In the genomic region with DNA sequence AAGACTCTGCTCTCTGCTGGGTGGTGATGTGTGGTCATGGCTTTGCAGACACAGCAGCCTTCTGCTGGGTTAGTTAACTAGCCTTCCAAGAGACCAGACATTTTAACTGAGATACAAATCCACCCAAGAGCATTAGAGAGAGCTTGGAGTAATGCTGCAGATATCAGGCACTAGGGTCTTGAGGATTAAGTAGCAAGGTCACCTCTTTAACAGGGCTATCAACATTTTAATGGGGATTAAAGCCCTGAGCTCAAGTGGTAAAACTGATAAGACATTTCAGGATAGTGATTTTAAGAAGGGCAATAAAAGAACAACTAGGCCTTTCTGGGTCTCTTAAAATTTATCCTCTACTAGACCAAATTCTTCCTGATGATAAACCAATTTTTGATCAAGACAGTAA, we compare ENCODE assay signal across 29 cellular contexts.
"Had no signal": no experiment of that assay in that cellular context is flagged by ENCODE, and none has a peak within 500 bp of the region (broad histone marks: within the 10 kb centered on the region; RNA-seq: fewer than 3 reads in every experiment).

No MANE protein-coding gene starts in this region.

- H3K27ac ChIP-seq: adrenal gland, body of pancreas, colonic mucosa, epithelial cell of prostate, esophagus squamous epithelium, WERI-Rb-1 had no signal

- H3K36me3 ChIP-seq: adrenal gland, colonic mucosa, esophagus squamous epithelium, WERI-Rb-1 had no signal

- DNase-seq: activated B cell treated with CpG ODN at 0.5 μM for 24 hours; activated CD4-positive, alpha-beta memory T cell treated with anti-CD3 and anti-CD28 coated beads for 36 hours; activated CD4-positive, alpha-beta T cell treated with anti-CD3 and anti-CD28 coated beads, Interleukin-2, amount 10 ng/mL, durations not matched to agents 24 days and 14 days; activated CD8-positive, alpha-beta memory T cell treated with anti-CD3 and anti-CD28 coated beads, Interleukin-2, amount 10 ng/mL, durations not matched to agents 7 days and 5 days; activated CD8-positive, alpha-beta memory T cell treated with anti-CD3 and anti-CD28 coated beads, Interleukin-2, amount 50 U/mL, for 4 hours; activated CD8-positive, alpha-beta T cell treated with anti-CD3 and anti-CD28 coated beads, Interleukin-2, amount 10 ng/mL, durations not matched to agents 7 days and 5 days; activated effector memory CD4-positive, alpha-beta T cell treated with anti-CD3 and anti-CD28 coated beads, Interleukin-2, amount 50 U/mL, for 16 hours; activated naive CD4-positive, alpha-beta T cell treated with anti-CD3 and anti-CD28 coated beads for 36 hours; activated naive CD8-positive, alpha-beta T cell treated with anti-CD3 and anti-CD28 coated beads for 36 hours; activated naive CD8-positive, alpha-beta T cell treated with anti-CD3 and anti-CD28 coated beads, Interleukin-2, amount 50 U/mL, for 24 hours; activated T-cell treated with anti-CD3 and anti-CD28 coated beads, Interleukin-2, amount 50 U/mL, for 1 hour; activated T-cell treated with anti-CD3 and anti-CD28 coated beads, Interleukin-2, amount 50 U/mL, for 48 hours; adrenal gland; amygdala; aorta; body of pancreas; central memory CD4-positive, alpha-beta T cell; cerebellar nuclear complex; colonic mucosa; effector CD8-positive, alpha-beta T cell; esophagus squamous epithelium; foreskin fibroblast; head of caudate nucleus; T-helper 1 cell; T-helper 17 cell; T1000; WERI-Rb-1 had no signal

- H3K27me3 ChIP-seq: adrenal gland, body of pancreas, colonic mucosa, esophagus squamous epithelium had no signal

- H3K4me3 ChIP-seq: adrenal gland, body of pancreas, colonic mucosa, esophagus squamous epithelium had no signal

- H3K4me1 ChIP-seq: colonic mucosa had no signal

- H3K9me3 ChIP-seq: adrenal gland, body of pancreas, colonic mucosa, esophagus squamous epithelium had no signal

- ATAC-seq: activated CD4-positive, CD25-positive, alpha-beta regulatory T cell treated with anti-CD3 and anti-CD28 coated beads, Interleukin-2, amount 50 U/mL, for 24 hours; activated CD8-positive, alpha-beta memory T cell treated with anti-CD3 and anti-CD28 coated beads, Interleukin-2, amount 10 ng/mL, durations not matched to agents 7 days and 5 days; activated CD8-positive, alpha-beta T cell treated with anti-CD3 and anti-CD28 coated beads, Interleukin-2, amount 10 ng/mL, durations not matched to agents 7 days and 5 days; activated naive CD8-positive, alpha-beta T cell treated with anti-CD3 and anti-CD28 coated beads, Interleukin-2, amount 50 U/mL, for 24 hours; body of pancreas; T-helper 17 cell had no signal
